20 cellular contexts compared by ENCODE assay signal in genomic region chr1:15191785-15192184, GRCh38. TPM values are rescaled to one million over a fixed set of nuclear protein-coding genes. Genes with fewer than 3 reads are reported as not detected.
A peak's percentile ranks its signal among the peaks of the same experiment; 100 is the strongest.
DNase-seq lines count a peak whose midpoint lies in the region; ATAC-seq and TF ChIP-seq lines count a peak whose summit lies in the region.
"Had no signal": no experiment of that assay in that cellular context is flagged by ENCODE, and none has a peak within 500 bp of the region (broad histone marks: within the 10 kb centered on the region; RNA-seq: fewer than 3 reads in every experiment).

No MANE protein-coding gene starts in this region.

- H3K4me3 ChIP-seq in BLaER1 treated with 17β-estradiol and CSF1 and Interleukin-3, amounts not matched to agents 10 nM and 100 nM, result no peak overlapping the region
- H3K4me3 ChIP-seq in lower lobe of right lung, result no peak overlapping the region
- H3K4me3 ChIP-seq in upper lobe of right lung, result no peak overlapping the region

- ATAC-seq in WTC11, result no peak
- ATAC-seq in lower lobe of right lung, result peak; percentile 25 to 27
- ATAC-seq in upper lobe of right lung, result peak; percentile 54
- ATAC-seq in HG03045 (IDR thresholded peaks at IDR 0.05; ENCODE audit: unreplicated experiment), result no peak

- no peaks in the 10 kb centered on the region for H3K36me3 Mint-ChIP-seq in WTC11
- H3K36me3 Mint-ChIP-seq: CD14-positive monocyte had no signal

- H3K4me1 ChIP-seq in BLaER1 treated with 17β-estradiol and CSF1 and Interleukin-3, amounts not matched to agents 10 nM and 100 nM, result peaks cover 26 to 56% (median 37%) of the 10 kb centered on the region in 10 experiments
- H3K4me1 ChIP-seq in lower lobe of right lung (peaks cover 32% of the 10 kb centered on the region), upper lobe of right lung (peaks cover 13% of the 10 kb centered on the region)

- POLR2A ChIA-PET in WTC11 (lab: Charles Lee), result interaction anchor here (0.6 to 0.9 kb wide), 2 partner anchors 10 to 21 kb away, joined by 3 to 4 read pairs; no protein-coding TSS in a partner anchor

- no peaks in the 10 kb centered on the region for H3K9me3 Mint-ChIP-seq in WTC11
- H3K9me3 Mint-ChIP-seq: CD14-positive monocyte had no signal

- peak overlapping the region in 7 of 11 experiments; percentile 14 to 82 (median 66); a peak in 8 of 22 replicates for H3K4me2 ChIP-seq in BLaER1 treated with 17β-estradiol and CSF1 and Interleukin-3, amounts not matched to agents 10 nM and 100 nM

- H3K27ac ChIP-seq in BLaER1 treated with 17β-estradiol and CSF1 and Interleukin-3, amounts not matched to agents 10 nM and 100 nM, result no peak overlapping the region
- no peak overlapping the region for H3K27ac ChIP-seq in lower lobe of right lung
- H3K27ac ChIP-seq in upper lobe of right lung, result no peak overlapping the region
- H3K27ac ChIP-seq: HL-60, RWPE1 had no signal

- peaks cover 0 to 8% (median 0%) of the 10 kb centered on the region in 11 experiments; a peak in 3 of 22 replicates for H3K36me3 ChIP-seq in BLaER1 treated with 17β-estradiol and CSF1 and Interleukin-3, amounts not matched to agents 10 nM and 100 nM
- no peaks in the 10 kb centered on the region for H3K36me3 ChIP-seq in lower lobe of right lung
- no peaks in the 10 kb centered on the region for H3K36me3 ChIP-seq in upper lobe of right lung

- intact Hi-C loops in lower lobe of right lung (cut with DNase I) (no loop called here), upper lobe of right lung (cut with DNase I) (no loop called here)

- DNase-seq in WTC11 (ENCODE audit: low spot score) (no peak), lower lobe of right lung (no peak), upper lobe of right lung (no peak), cerebellar nuclear complex (lab: John Stamatoyannopoulos, UW) (no peak), H4 (ENCODE audit: low spot score) (no peak)
- DNase-seq: DMS53, GOT3, HCEC 1CT, NCI-H1048, NCI-H1417, NCI-H1694, NCI-H2029 treated with DMSO at 0.1 percent for 48 hours, NCI-H446 treated with DMSO at 0.1 percent for 48 hours, NCI-H526 treated with DMSO at 0.1 percent for 48 hours, SHP77 had no signal

- no peak overlapping the region for H3K9ac ChIP-seq in BLaER1 treated with 17β-estradiol and CSF1 and Interleukin-3, amounts not matched to agents 10 nM and 100 nM

- no peaks in the 10 kb centered on the region for H3K27me3 Mint-ChIP-seq in WTC11 (ENCODE audit: low read depth)

- H3K9me3 ChIP-seq in BLaER1 treated with 17β-estradiol and CSF1 and Interleukin-3, amounts not matched to agents 10 nM and 100 nM (replicated peaks in 1 of 11), result no peaks in the 10 kb centered on the region
- H3K9me3 ChIP-seq in lower lobe of right lung (no peaks in the 10 kb centered on the region), upper lobe of right lung (no peaks in the 10 kb centered on the region)

- H3K4me3 Mint-ChIP-seq in WTC11, result no peak overlapping the region

- peaks cover 0 to 98% (median 0%) of the 10 kb centered on the region in 11 experiments; a peak in 9 of 22 replicates for H4K20me1 ChIP-seq in BLaER1 treated with 17β-estradiol and CSF1 and Interleukin-3, amounts not matched to agents 10 nM and 100 nM

- peaks cover 52% of the 10 kb centered on the region for H3K4me1 Mint-ChIP-seq in WTC11

- H3K27ac Mint-ChIP-seq in WTC11, result peak overlapping the region; percentile 11; the same call in 1 of the 2 replicates
- H3K27ac Mint-ChIP-seq: CD14-positive monocyte had no signal

- TF ChIP-seq CTCF in WTC11 (IDR thresholded peaks at IDR 0.05) (no peak), lower lobe of right lung (IDR thresholded peaks at IDR 0.05) (no peak), upper lobe of right lung (IDR thresholded peaks at IDR 0.05) (no peak)

- CTCF ChIA-PET in WTC11 (lab: Charles Lee), result interaction anchor here (0.6 to 0.9 kb wide), 2 partner anchors 63 to 239 kb away, joined by 3 read pairs; no protein-coding TSS in a partner anchor

- no peaks in the 10 kb centered on the region for H3K27me3 ChIP-seq in BLaER1 treated with 17β-estradiol and CSF1 and Interleukin-3, amounts not matched to agents 10 nM and 100 nM
- H3K27me3 ChIP-seq in lower lobe of right lung (ENCODE audit: low read depth) (no peaks in the 10 kb centered on the region), upper lobe of right lung (no peaks in the 10 kb centered on the region)

TF ChIP-seq in WTC11, 78 proteins besides CTCF, POLR2A, EP300 and RAD21 (continues in another document):
- TF ChIP-seq CBFB (CRISPR knock-in tag; IDR thresholded peaks at IDR 0.05; ENCODE audit: low read depth), result no peak
- no peak for TF ChIP-seq FOXJ3 (CRISPR knock-in tag; IDR thresholded peaks at IDR 0.05; ENCODE audit: borderline replicate concordance)
- no peak for TF ChIP-seq NR1H2 (CRISPR knock-in tag; IDR thresholded peaks at IDR 0.05)
- no peak for TF ChIP-seq HMGXB4 (CRISPR knock-in tag; IDR thresholded peaks at IDR 0.05)
- TF ChIP-seq, protein P1, sequence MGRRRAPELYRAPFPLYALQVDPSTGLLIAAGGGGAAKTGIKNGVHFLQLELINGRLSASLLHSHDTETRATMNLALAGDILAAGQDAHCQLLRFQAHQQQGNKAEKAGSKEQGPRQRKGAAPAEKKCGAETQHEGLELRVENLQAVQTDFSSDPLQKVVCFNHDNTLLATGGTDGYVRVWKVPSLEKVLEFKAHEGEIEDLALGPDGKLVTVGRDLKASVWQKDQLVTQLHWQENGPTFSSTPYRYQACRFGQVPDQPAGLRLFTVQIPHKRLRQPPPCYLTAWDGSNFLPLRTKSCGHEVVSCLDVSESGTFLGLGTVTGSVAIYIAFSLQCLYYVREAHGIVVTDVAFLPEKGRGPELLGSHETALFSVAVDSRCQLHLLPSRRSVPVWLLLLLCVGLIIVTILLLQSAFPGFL (CRISPR knock-in tag; IDR thresholded peaks at IDR 0.05; ENCODE audit: borderline replicate concordance), result no peak
- TF ChIP-seq ESRRA (CRISPR knock-in tag; IDR thresholded peaks at IDR 0.05; ENCODE audit: borderline replicate concordance), result no peak
- TF ChIP-seq FOXP1 (CRISPR knock-in tag; IDR thresholded peaks at IDR 0.05; ENCODE audit: borderline replicate concordance), result no peak
- no peak for TF ChIP-seq CREB1 (CRISPR knock-in tag; IDR thresholded peaks at IDR 0.05)
- TF ChIP-seq MXD4 (CRISPR knock-in tag; IDR thresholded peaks at IDR 0.05; ENCODE audit: borderline replicate concordance), result no peak
- TF ChIP-seq AR (CRISPR knock-in tag; IDR thresholded peaks at IDR 0.05), result no peak
- no peak for TF ChIP-seq RORB (CRISPR knock-in tag; IDR thresholded peaks at IDR 0.05)

RNA-seq across cellular contexts. Expression of gene TMEM51, which starts 38.2 kb away (rescaled TPM):
- total RNA-seq in WTC11 (2021) (9.2 to 10.4 TPM (median 9.4 TPM) in 3 replicates), lower lobe of right lung (18.4 TPM), upper lobe of right lung (14.7 TPM)
- 3.0 and 5.8 TPM in 2 replicates for total RNA-seq in H4 (2014; rRNA removed; shearing (Covaris generic))

RNA-seq across cellular contexts. Expression of gene FHAD1, which starts 55.2 kb away (rescaled TPM):
- 2.6 to 3.0 TPM (median 2.9 TPM) in 3 replicates for total RNA-seq in WTC11 (2021)
- 14.3 TPM for total RNA-seq in lower lobe of right lung
- 2.4 TPM for total RNA-seq in upper lobe of right lung
- total RNA-seq in H4 (2014; rRNA removed; shearing (Covaris generic)), result 0.17 TPM in 1 of 2 replicates, not detected in the other

Comparison
In these comparisons a context has a peak if more than half of its experiments do, and no peak if none do; other contexts are left out.
1. ATAC-seq: peak in lower lobe of right lung (2 of 2) and upper lobe of right lung (single experiment); none in WTC11 (single experiment) and HG03045 (single experiment).